In genomic region chr2:217316743-217317142, GRCh38 we compare ENCODE assay signal across 12 cellular contexts.
DNase-seq lines count a peak whose midpoint lies in the region; ATAC-seq and TF ChIP-seq lines count a peak whose summit lies in the region.
"Had no signal": no experiment of that assay in that cellular context is flagged by ENCODE, and none has a peak within 500 bp of the region (broad histone marks: within the 10 kb centered on the region; RNA-seq: fewer than 3 reads in every experiment).

No MANE protein-coding gene starts in this region.

- in situ Hi-C loops in brain microvascular endothelial cell (cut with HindIII; ENCODE audit: low pct_ligation_motif_present, low sequenced_read_pairs) = no loop called here

- ATAC-seq in DND-41 (ENCODE audit: insufficient read depth, low read depth) (peak; percentile 100), GM21529 (IDR thresholded peaks at IDR 0.05; ENCODE audit: unreplicated experiment) (peak; percentile 65), omental fat pad (ENCODE audit: low FRiP score) (no peak)
- no peak for ATAC-seq in activated CD8-positive, alpha-beta memory T cell treated with anti-CD3 and anti-CD28 coated beads, Interleukin-2, amount 10 ng/mL, durations not matched to agents 7 days and 5 days
- ATAC-seq: Panc1 had no signal

- TF ChIP-seq CTCF in DND-41 (IDR thresholded peaks at IDR 0.05; ENCODE audit: borderline replicate concordance, extremely low read depth, low read length, poor library complexity, severe bottlenecking) (no peak), brain microvascular endothelial cell (IDR thresholded peaks at IDR 0.05; ENCODE audit: low read depth, low read length, missing control alignments) (no peak), omental fat pad (IDR thresholded peaks at IDR 0.05) (no peak)

- POLR2A ChIA-PET in activated CD4-positive, alpha-beta T cell treated with anti-CD3 and anti-CD28 coated beads, Interleukin-2, amount 10 ng/mL, durations not matched to agents 7 days and 5 days (lab: Charles Lee) = no interaction called here

- H3K4me2 ChIP-seq in DND-41 (ENCODE audit: insufficient read depth, low read length) (peak overlapping the region; percentile 44; the same call in 1 of the 2 replicates), Karpas-422 (ENCODE audit: low read depth, low read length, poor library complexity, severe bottlenecking) (no peak overlapping the region)

- no peaks in the 10 kb centered on the region for H3K79me2 ChIP-seq in DND-41 (ENCODE audit: insufficient read depth, low read length)
- H3K79me2 ChIP-seq in Karpas-422 (ENCODE audit: low read length) = no peaks in the 10 kb centered on the region

- no peaks in the 10 kb centered on the region for H3K9me2 ChIP-seq in Karpas-422 (replicated peaks; ENCODE audit: insufficient read depth, low read length)

- no peaks in the 10 kb centered on the region for H3K36me3 Mint-ChIP-seq in activated CD8-positive, alpha-beta memory T cell treated with anti-CD3 and anti-CD28 coated beads, Interleukin-2, amount 10 ng/mL, durations not matched to agents 7 days and 5 days
- no peaks in the 10 kb centered on the region for H3K36me3 Mint-ChIP-seq in activated CD4-positive, alpha-beta T cell treated with anti-CD3 and anti-CD28 coated beads, Interleukin-2, amount 10 ng/mL, durations not matched to agents 7 days and 5 days (ENCODE audit: low read depth)

- no peak overlapping the region for H3K27ac Mint-ChIP-seq in activated CD8-positive, alpha-beta memory T cell treated with anti-CD3 and anti-CD28 coated beads, Interleukin-2, amount 10 ng/mL, durations not matched to agents 7 days and 5 days
- no peak overlapping the region for H3K27ac Mint-ChIP-seq in activated CD4-positive, alpha-beta T cell treated with anti-CD3 and anti-CD28 coated beads, Interleukin-2, amount 10 ng/mL, durations not matched to agents 7 days and 5 days

- peaks cover 9% of the 10 kb centered on the region for H3K9me3 ChIP-seq in DND-41 (ENCODE audit: insufficient read depth, low read length, severe bottlenecking)
- no peaks in the 10 kb centered on the region for H3K9me3 ChIP-seq in Karpas-422 (ENCODE audit: low read length)

- peaks cover 5% of the 10 kb centered on the region for H3K4me1 Mint-ChIP-seq in activated CD8-positive, alpha-beta memory T cell treated with anti-CD3 and anti-CD28 coated beads, Interleukin-2, amount 10 ng/mL, durations not matched to agents 7 days and 5 days
- peaks cover 12% of the 10 kb centered on the region for H3K4me1 Mint-ChIP-seq in activated CD4-positive, alpha-beta T cell treated with anti-CD3 and anti-CD28 coated beads, Interleukin-2, amount 10 ng/mL, durations not matched to agents 7 days and 5 days

- H3K9ac ChIP-seq in DND-41 (ENCODE audit: low read depth, low read length) = no peak overlapping the region
- no peak overlapping the region for H3K9ac ChIP-seq in Karpas-422 (ENCODE audit: low read length)

- peaks cover 43% of the 10 kb centered on the region for H3K4me1 ChIP-seq in DND-41 (ENCODE audit: insufficient read depth, low read length)
- H3K4me1 ChIP-seq in Karpas-422 (ENCODE audit: low read length) = peaks cover 14% of the 10 kb centered on the region

- DNase-seq in DND-41 (peak; percentile 26), Karpas-422 (peak; percentile 94), brain microvascular endothelial cell (peak; percentile 49), activated T-cell treated with anti-CD3 and anti-CD28 coated beads for 4 hours (no peak), omental fat pad (ENCODE audit: low spot score) (no peak)
- no peak for DNase-seq in activated CD8-positive, alpha-beta memory T cell treated with anti-CD3 and anti-CD28 coated beads, Interleukin-2, amount 10 ng/mL, durations not matched to agents 7 days and 5 days
- DNase-seq in activated CD4-positive, alpha-beta T cell treated with anti-CD3 and anti-CD28 coated beads, Interleukin-2, amount 10 ng/mL, durations not matched to agents 7 days and 5 days = no peak
- DNase-seq: foreskin fibroblast; stimulated activated CD8-positive, alpha-beta memory T cell treated with anti-CD3 and anti-CD28 coated beads, Interleukin-4, amount 100 ng/mL, for 48 hours had no signal

- H4K20me1 ChIP-seq in DND-41 (ENCODE audit: insufficient read depth, low read length) = no peaks in the 10 kb centered on the region
- peaks cover 18% of the 10 kb centered on the region; the same call in 1 of the 2 replicates for H4K20me1 ChIP-seq in Karpas-422 (ENCODE audit: insufficient read depth, low read depth, low read length)

- no peak overlapping the region for H3K4me3 Mint-ChIP-seq in activated CD8-positive, alpha-beta memory T cell treated with anti-CD3 and anti-CD28 coated beads, Interleukin-2, amount 10 ng/mL, durations not matched to agents 7 days and 5 days
- no peak overlapping the region for H3K4me3 Mint-ChIP-seq in activated CD4-positive, alpha-beta T cell treated with anti-CD3 and anti-CD28 coated beads, Interleukin-2, amount 10 ng/mL, durations not matched to agents 7 days and 5 days
- H3K4me3 Mint-ChIP-seq: nephron had no signal

- no peaks in the 10 kb centered on the region for H3K9me3 Mint-ChIP-seq in activated CD8-positive, alpha-beta memory T cell treated with anti-CD3 and anti-CD28 coated beads, Interleukin-2, amount 10 ng/mL, durations not matched to agents 7 days and 5 days (ENCODE audit: low read depth)
- no peaks in the 10 kb centered on the region for H3K9me3 Mint-ChIP-seq in activated CD4-positive, alpha-beta T cell treated with anti-CD3 and anti-CD28 coated beads, Interleukin-2, amount 10 ng/mL, durations not matched to agents 7 days and 5 days

- H3K36me3 ChIP-seq in DND-41 (ENCODE audit: insufficient read depth, low read length) = no peaks in the 10 kb centered on the region
- no peaks in the 10 kb centered on the region for H3K36me3 ChIP-seq in Karpas-422 (ENCODE audit: insufficient read depth, low read length)
- H3K36me3 ChIP-seq in brain microvascular endothelial cell (replicated peaks) = no peaks in the 10 kb centered on the region

- H2AFZ ChIP-seq in DND-41 (ENCODE audit: low read depth, low read length) (no peak overlapping the region), Karpas-422 (ENCODE audit: low read length) (no peak overlapping the region)

- H3K4me3 ChIP-seq in DND-41 (ENCODE audit: low read depth in 1 of 2, low read length in 2 of 2) (no peak overlapping the region), Karpas-422 (ENCODE audit: low read length) (no peak overlapping the region), brain microvascular endothelial cell (ENCODE audit: low read depth, low read length) (no peak overlapping the region)

- H3K27me3 ChIP-seq in DND-41 (ENCODE audit: insufficient read depth, low read length, poor library complexity) (no peaks in the 10 kb centered on the region), Karpas-422 (ENCODE audit: low read length) (no peaks in the 10 kb centered on the region), brain microvascular endothelial cell (replicated peaks) (no peaks in the 10 kb centered on the region)

- H3K27ac ChIP-seq in DND-41 (ENCODE audit: low read length) (no peak overlapping the region), Karpas-422 (ENCODE audit: low read length) (no peak overlapping the region), brain microvascular endothelial cell (no peak overlapping the region)

- CTCF ChIA-PET in activated CD8-positive, alpha-beta memory T cell treated with anti-CD3 and anti-CD28 coated beads, Interleukin-2, amount 10 ng/mL, durations not matched to agents 7 days and 5 days (lab: Charles Lee) = no interaction called here
- CTCF ChIA-PET in activated CD4-positive, alpha-beta T cell treated with anti-CD3 and anti-CD28 coated beads, Interleukin-2, amount 10 ng/mL, durations not matched to agents 7 days and 5 days (lab: Charles Lee) = no interaction called here

- no peaks in the 10 kb centered on the region for H3K27me3 Mint-ChIP-seq in activated CD8-positive, alpha-beta memory T cell treated with anti-CD3 and anti-CD28 coated beads, Interleukin-2, amount 10 ng/mL, durations not matched to agents 7 days and 5 days
- no peaks in the 10 kb centered on the region for H3K27me3 Mint-ChIP-seq in activated CD4-positive, alpha-beta T cell treated with anti-CD3 and anti-CD28 coated beads, Interleukin-2, amount 10 ng/mL, durations not matched to agents 7 days and 5 days

Comparison
In these comparisons a context has a peak if more than half of its experiments do, and no peak if none do; other contexts are left out.
1. ATAC-seq: peak in DND-41 (single experiment) and GM21529 (single experiment); none in omental fat pad (single experiment) and activated CD8-positive, alpha-beta memory T cell treated with anti-CD3 and anti-CD28 coated beads, Interleukin-2, amount 10 ng/mL, durations not matched to agents 7 days and 5 days (single experiment).
2. DNase-seq: peak in DND-41 (single experiment), Karpas-422 (single experiment) and brain microvascular endothelial cell (single experiment); none in activated T-cell treated with anti-CD3 and anti-CD28 coated beads for 4 hours (single experiment), omental fat pad (single experiment), activated CD8-positive, alpha-beta memory T cell treated with anti-CD3 and anti-CD28 coated beads, Interleukin-2, amount 10 ng/mL, durations not matched to agents 7 days and 5 days (single experiment) and activated CD4-positive, alpha-beta T cell treated with anti-CD3 and anti-CD28 coated beads, Interleukin-2, amount 10 ng/mL, durations not matched to agents 7 days and 5 days (single experiment).